1 cellular context compared by ENCODE assay signal in genomic region chr15:59166156-59166555, GRCh38.
TF ChIP-seq lines count a peak whose summit lies in the region.

No MANE protein-coding gene starts in this region.

TF ChIP-seq in H1, 55 proteins besides CTCF, POLR2A, EP300 and RAD21 (continued from another document):
- TF ChIP-seq CEBPB (IDR thresholded peaks at IDR 0.05; ENCODE audit: low read depth, low read length) (no peak), EZH2 (IDR thresholded peaks at IDR 0.05; ENCODE audit: low read depth, low read length, severe bottlenecking) (no peak), CBX8 (IDR thresholded peaks at IDR 0.05; ENCODE audit: borderline replicate concordance, low read depth, low read length) (no peak)
